Comparison of ENCODE assay signal across 12 cellular contexts in genomic region chr20:38242848-38243449, GRCh38. TPM values are rescaled to one million over a fixed set of nuclear protein-coding genes. Genes with fewer than 3 reads are reported as not detected.
DNase-seq lines count a peak whose midpoint lies in the region; ATAC-seq and TF ChIP-seq lines count a peak whose summit lies in the region.
"Had no signal": no experiment of that assay in that cellular context is flagged by ENCODE, and none has a peak within 500 bp of the region (broad histone marks: within the 10 kb centered on the region; RNA-seq: fewer than 3 reads in every experiment).

No MANE protein-coding gene starts in this region.

- TF ChIP-seq CTCF in HL-60 (IDR thresholded peaks at IDR 0.05; ENCODE audit: insufficient read depth, low read length): peak; percentile 69
- peak; percentile 12 to 50 (median 16) for TF ChIP-seq CTCF in nephron (IDR thresholded peaks at IDR 0.05; ENCODE audit: unreplicated experiment in 3 of 3)

- H3K4me3 ChIP-seq in HL-60 (replicated peaks; ENCODE audit: insufficient read depth, low read length): no peak overlapping the region
- H3K4me3 ChIP-seq: dorsolateral prefrontal cortex had no signal

- no peaks in the 10 kb centered on the region for H3K4me1 Mint-ChIP-seq in activated CD4-positive, alpha-beta memory T cell treated with anti-CD3 and anti-CD28 coated beads, Interleukin-2, amount 10 ng/mL, durations not matched to agents 7 days and 5 days
- peaks cover 31% of the 10 kb centered on the region for H3K4me1 Mint-ChIP-seq in nephron
- H3K4me1 Mint-ChIP-seq: stimulated activated naive CD8-positive, alpha-beta T cell treated with anti-CD3 and anti-CD28 coated beads, Interleukin-15, amount 100 ng/mL, for 72 hours had no signal

- no peaks in the 10 kb centered on the region for H3K27me3 Mint-ChIP-seq in activated CD4-positive, alpha-beta memory T cell treated with anti-CD3 and anti-CD28 coated beads, Interleukin-2, amount 10 ng/mL, durations not matched to agents 7 days and 5 days
- peaks cover 10% of the 10 kb centered on the region for H3K27me3 Mint-ChIP-seq in nephron (ENCODE audit: low read depth)

- H3K27ac Mint-ChIP-seq in activated CD4-positive, alpha-beta memory T cell treated with anti-CD3 and anti-CD28 coated beads, Interleukin-2, amount 10 ng/mL, durations not matched to agents 7 days and 5 days: no peak overlapping the region
- no peak overlapping the region for H3K27ac Mint-ChIP-seq in nephron
- H3K27ac Mint-ChIP-seq: natural killer cell treated with Interleukin-12 subunit alpha and Interleukin-12 subunit beta and Interleukin-15 and Interleukin-18, amount 100 ng/mL, for 72 hours; stimulated activated naive CD8-positive, alpha-beta T cell treated with anti-CD3 and anti-CD28 coated beads, Interleukin-15, amount 100 ng/mL, for 72 hours had no signal

- no peak for ATAC-seq in left lobe of liver
- ATAC-seq: natural killer cell treated with Interleukin-12 subunit alpha and Interleukin-12 subunit beta and Interleukin-15 and Interleukin-18, amount 100 ng/mL, for 72 hours; stimulated activated naive CD8-positive, alpha-beta T cell treated with anti-CD3 and anti-CD28 coated beads, Interleukin-15, amount 100 ng/mL, for 72 hours had no signal

- peaks cover 36% of the 10 kb centered on the region for H3K9me3 Mint-ChIP-seq in activated CD4-positive, alpha-beta memory T cell treated with anti-CD3 and anti-CD28 coated beads, Interleukin-2, amount 10 ng/mL, durations not matched to agents 7 days and 5 days
- peaks cover 28% of the 10 kb centered on the region for H3K9me3 Mint-ChIP-seq in nephron

- peak; percentile 12 for DNase-seq in NOMO-1 treated with DMSO at 0.1 percent for 48 hours (lab: John Stamatoyannopoulos, UW; ENCODE audit: unreplicated experiment)
- DNase-seq in NOMO-1 treated with dmso at 0.1 percent for 144 hours (lab: John Stamatoyannopoulos, UW; ENCODE audit: unreplicated experiment): no peak
- peak; percentile 71 to 73 for DNase-seq in HL-60 (ENCODE audit: low read depth in 1 of 2, low spot score in 1 of 2)
- peak; percentile 31 for DNase-seq in activated CD4-positive, alpha-beta memory T cell treated with anti-CD3 and anti-CD28 coated beads, Interleukin-2, amount 10 ng/mL, durations not matched to agents 7 days and 5 days
- DNase-seq in left lobe of liver (ENCODE audit: low spot score): no peak
- no peak for DNase-seq in COR-L47 (lab: John Stamatoyannopoulos, UW)
- DNase-seq in GDM1 (lab: John Stamatoyannopoulos, UW): no peak
- DNase-seq: dorsolateral prefrontal cortex had no signal

- POLR2A ChIA-PET in activated CD4-positive, alpha-beta memory T cell treated with anti-CD3 and anti-CD28 coated beads, Interleukin-2, amount 10 ng/mL, durations not matched to agents 7 days and 5 days (lab: Charles Lee): no interaction called here

- CTCF ChIA-PET in activated CD4-positive, alpha-beta memory T cell treated with anti-CD3 and anti-CD28 coated beads, Interleukin-2, amount 10 ng/mL, durations not matched to agents 7 days and 5 days (lab: Charles Lee): interaction anchor here (1.2 kb wide), 2 partner anchors 22 to 185 kb away, joined by 3 to 4 read pairs; no protein-coding TSS in a partner anchor

- peak overlapping the region; percentile 61 for H3K27ac ChIP-seq in HL-60 (replicated peaks)
- H3K27ac ChIP-seq: dorsolateral prefrontal cortex had no signal

- H3K4me3 Mint-ChIP-seq in activated CD4-positive, alpha-beta memory T cell treated with anti-CD3 and anti-CD28 coated beads, Interleukin-2, amount 10 ng/mL, durations not matched to agents 7 days and 5 days: no peak overlapping the region
- no peak overlapping the region for H3K4me3 Mint-ChIP-seq in nephron
- H3K4me3 Mint-ChIP-seq: natural killer cell treated with Interleukin-12 subunit alpha and Interleukin-12 subunit beta and Interleukin-15 and Interleukin-18, amount 100 ng/mL, for 72 hours; stimulated activated naive CD8-positive, alpha-beta T cell treated with anti-CD3 and anti-CD28 coated beads, Interleukin-15, amount 100 ng/mL, for 72 hours had no signal

- H3K27me3 ChIP-seq in HL-60 (ENCODE audit: insufficient read depth, poor library complexity, severe bottlenecking): no peaks in the 10 kb centered on the region
- H3K27me3 ChIP-seq: dorsolateral prefrontal cortex had no signal

- peaks cover 7% of the 10 kb centered on the region for H3K36me3 Mint-ChIP-seq in activated CD4-positive, alpha-beta memory T cell treated with anti-CD3 and anti-CD28 coated beads, Interleukin-2, amount 10 ng/mL, durations not matched to agents 7 days and 5 days (ENCODE audit: low read depth)
- peaks cover 15% of the 10 kb centered on the region for H3K36me3 Mint-ChIP-seq in nephron (ENCODE audit: low read depth)

RNA-seq across cellular contexts. Expression of gene KIAA1755, which starts 17.6 kb away (rescaled TPM):
- total RNA-seq in activated CD4-positive, alpha-beta memory T cell treated with anti-CD3 and anti-CD28 coated beads, Interleukin-2, amount 10 ng/mL, durations not matched to agents 7 days and 5 days: not detected
- total RNA-seq in left lobe of liver: 2.7 TPM
- total RNA-seq: natural killer cell treated with Interleukin-12 subunit alpha and Interleukin-12 subunit beta and Interleukin-15 and Interleukin-18, amount 100 ng/mL, for 72 hours; T-helper 1 cell treated with Interleukin-12 subunit alpha and Interleukin-12 subunit beta and Interleukin-4 antibody, amounts not matched to agents 30 ng/mL and 1 ng/mL, for 36 hours had no signal

Comparison
In these comparisons a context has a peak if more than half of its experiments do, and no peak if none do; other contexts are left out.
1. DNase-seq: peak in NOMO-1 treated with DMSO at 0.1 percent for 48 hours (single experiment), HL-60 (2 of 2) and activated CD4-positive, alpha-beta memory T cell treated with anti-CD3 and anti-CD28 coated beads, Interleukin-2, amount 10 ng/mL, durations not matched to agents 7 days and 5 days (single experiment); none in NOMO-1 treated with dmso at 0.1 percent for 144 hours (single experiment), left lobe of liver (single experiment), COR-L47 (single experiment) and GDM1 (single experiment).